8 cellular contexts compared by ENCODE assay signal in the genomic region with DNA sequence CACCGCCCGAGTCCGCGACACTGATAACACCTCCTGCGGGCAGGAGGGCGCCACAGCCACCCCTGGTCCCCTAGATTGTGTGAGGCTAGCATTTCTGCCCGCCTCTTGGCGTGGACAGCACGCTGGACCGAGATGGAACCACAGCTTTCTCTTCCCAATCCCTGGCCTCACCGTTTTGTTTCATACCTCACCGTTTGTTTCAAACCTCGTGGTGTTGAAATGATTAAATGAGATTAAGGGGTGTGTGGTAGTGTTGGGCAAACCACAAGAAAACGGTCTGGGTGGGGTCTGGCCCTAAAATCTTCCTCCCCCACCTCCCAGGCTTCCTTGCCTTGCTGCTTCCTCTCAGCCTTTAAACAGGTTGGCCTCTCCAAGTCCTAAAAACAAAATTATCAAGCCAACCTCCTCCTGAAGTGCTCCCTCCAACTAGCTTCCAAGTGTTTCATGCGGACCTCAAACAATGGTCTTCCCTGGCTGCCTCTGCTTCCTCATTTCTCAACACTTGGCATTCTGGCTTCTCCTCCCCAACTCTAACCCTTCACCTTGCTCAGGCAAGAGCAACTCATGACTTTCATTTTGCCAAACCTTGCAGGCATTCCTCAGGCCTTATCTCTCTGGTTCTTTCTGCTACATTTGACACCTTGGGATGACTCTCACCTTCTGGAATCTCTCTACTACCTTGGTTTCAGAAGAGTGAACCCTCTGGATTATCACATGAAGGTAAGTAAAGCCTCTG. TPM values are rescaled to one million over a fixed set of nuclear protein-coding genes. Genes with fewer than 3 reads are reported as not detected.
DNase-seq lines count a peak whose midpoint lies in the region; ATAC-seq and TF ChIP-seq lines count a peak whose summit lies in the region.

No MANE protein-coding gene starts in this region.

- H3K4me3 Mint-ChIP-seq in chondrocyte (ENCODE audit: unreplicated experiment) (no peak overlapping the region), natural killer cell (peak overlapping the region; percentile 95)

- TF ChIP-seq CTCF in chondrocyte (IDR thresholded peaks at IDR 0.05) (no peak), natural killer cell (IDR thresholded peaks at IDR 0.05) (no peak)

- peaks cover 41% of the 10 kb centered on the region for H3K4me1 Mint-ChIP-seq in chondrocyte (ENCODE audit: low read depth)
- peaks cover 34 to 40% of the 10 kb centered on the region in 2 donors for H3K4me1 Mint-ChIP-seq in natural killer cell

- H3K9me3 Mint-ChIP-seq in chondrocyte (ENCODE audit: low read depth), result no peaks in the 10 kb centered on the region
- no peaks in the 10 kb centered on the region for H3K9me3 Mint-ChIP-seq in natural killer cell

- H3K27me3 Mint-ChIP-seq in chondrocyte (ENCODE audit: low read depth) (no peaks in the 10 kb centered on the region), natural killer cell (ENCODE audit: low read depth in 2 of 2) (no peaks in the 10 kb centered on the region)

- H3K36me3 Mint-ChIP-seq in chondrocyte (ENCODE audit: low read depth) (no peaks in the 10 kb centered on the region), natural killer cell (no peaks in the 10 kb centered on the region)

- peak; percentile 51 for DNase-seq in ELR (ENCODE audit: low read depth)
- peak; percentile 65 for DNase-seq in MV-4-11 (lab: John Stamatoyannopoulos, UW)
- no peak for DNase-seq in chondrocyte (ENCODE audit: low spot score)
- no peak for DNase-seq in natural killer cell
- DNase-seq in NCI-H1092 (lab: John Stamatoyannopoulos, UW), result no peak
- DNase-seq in DMS 273 treated with DMSO at 0.1 percent for 48 hours (lab: John Stamatoyannopoulos, UW), result no peak
- no peak for DNase-seq in NCI-H1694 (lab: John Stamatoyannopoulos, UW)

- ATAC-seq in natural killer cell, result no peak
- ATAC-seq in HG03520 (IDR thresholded peaks at IDR 0.05; ENCODE audit: unreplicated experiment), result no peak

- H3K27ac Mint-ChIP-seq in chondrocyte (ENCODE audit: unreplicated experiment) (peak overlapping the region; percentile 71), natural killer cell (peak overlapping the region; percentile 59 to 89)

- intact Hi-C loops in natural killer cell (cut with micrococcal nuclease), result loop anchor here (10.0 kb wide), 1 partner anchor 777 kb away; no protein-coding TSS in a partner anchor

RNA-seq across cellular contexts. Expression of gene ATP13A3, which starts 1.4 kb away (rescaled TPM):
- total RNA-seq in chondrocyte, result 65.7 to 92.4 TPM (median 87.7 TPM) in 3 replicates
- 10 to 100 TPM; 62.9 to 79.2 (median 64.2) TPM for total RNA-seq in natural killer cell

Comparison
In these comparisons a context has a peak if more than half of its experiments do, and no peak if none do; other contexts are left out.
1. DNase-seq: peak in ELR (single experiment) and MV-4-11 (single experiment); none in chondrocyte (single experiment), natural killer cell (single experiment), NCI-H1092 (single experiment), DMS 273 treated with DMSO at 0.1 percent for 48 hours (single experiment) and NCI-H1694 (single experiment).